8 cellular contexts compared by ENCODE assay signal in the genomic region with DNA sequence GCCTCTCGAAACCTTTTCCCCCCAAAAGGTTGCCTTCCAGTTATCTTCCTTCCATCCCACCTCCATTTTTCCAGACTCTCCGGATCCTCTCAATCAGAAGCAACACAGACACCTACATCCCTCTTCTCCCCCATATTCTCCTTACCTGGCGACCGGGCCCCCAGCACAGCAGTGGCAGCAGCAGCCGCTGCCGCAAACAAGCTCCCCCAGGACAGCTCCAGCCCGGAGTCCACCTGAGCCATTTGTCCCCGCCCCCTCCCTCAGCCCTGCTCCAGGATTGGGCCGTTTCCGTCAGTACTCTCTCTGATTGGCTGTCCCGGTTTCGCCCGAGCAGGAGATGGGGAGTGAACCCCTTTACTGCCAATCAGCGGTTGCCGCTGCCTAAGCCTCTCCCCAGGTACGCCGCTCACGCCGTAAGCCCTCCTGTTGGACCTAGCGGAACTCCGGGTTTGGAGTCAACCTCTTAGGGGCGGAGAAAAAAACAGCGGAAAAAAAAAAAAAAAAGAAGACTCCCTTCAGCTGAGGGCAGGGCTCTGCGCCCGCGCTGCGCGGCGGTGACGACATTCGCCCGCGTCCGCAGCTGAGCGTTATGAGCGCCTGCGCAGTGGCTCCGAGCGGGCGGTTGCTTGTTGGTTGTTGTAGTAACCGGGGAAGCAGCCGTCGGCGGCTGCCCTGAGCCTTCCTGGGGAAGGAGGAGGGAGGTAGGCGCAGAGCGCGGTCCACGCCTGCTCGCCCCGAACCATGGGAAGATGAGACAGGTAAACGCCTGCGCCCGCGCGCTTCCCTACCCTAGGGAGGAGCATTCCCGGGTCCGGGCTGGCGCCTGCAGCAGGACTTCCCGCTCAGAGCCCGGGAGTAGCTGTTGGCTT. TPM values are rescaled to one million over a fixed set of nuclear protein-coding genes. Genes with fewer than 3 reads are reported as not detected.
DNase-seq lines count a peak whose midpoint lies in the region; TF ChIP-seq lines count a peak whose summit lies in the region.

TSS of gene ERG28 (minus strand) at position 247 of the 869 bp plus-strand sequence. CDS start 3,374 bp downstream, outside the sequence.
A gene with protein sequence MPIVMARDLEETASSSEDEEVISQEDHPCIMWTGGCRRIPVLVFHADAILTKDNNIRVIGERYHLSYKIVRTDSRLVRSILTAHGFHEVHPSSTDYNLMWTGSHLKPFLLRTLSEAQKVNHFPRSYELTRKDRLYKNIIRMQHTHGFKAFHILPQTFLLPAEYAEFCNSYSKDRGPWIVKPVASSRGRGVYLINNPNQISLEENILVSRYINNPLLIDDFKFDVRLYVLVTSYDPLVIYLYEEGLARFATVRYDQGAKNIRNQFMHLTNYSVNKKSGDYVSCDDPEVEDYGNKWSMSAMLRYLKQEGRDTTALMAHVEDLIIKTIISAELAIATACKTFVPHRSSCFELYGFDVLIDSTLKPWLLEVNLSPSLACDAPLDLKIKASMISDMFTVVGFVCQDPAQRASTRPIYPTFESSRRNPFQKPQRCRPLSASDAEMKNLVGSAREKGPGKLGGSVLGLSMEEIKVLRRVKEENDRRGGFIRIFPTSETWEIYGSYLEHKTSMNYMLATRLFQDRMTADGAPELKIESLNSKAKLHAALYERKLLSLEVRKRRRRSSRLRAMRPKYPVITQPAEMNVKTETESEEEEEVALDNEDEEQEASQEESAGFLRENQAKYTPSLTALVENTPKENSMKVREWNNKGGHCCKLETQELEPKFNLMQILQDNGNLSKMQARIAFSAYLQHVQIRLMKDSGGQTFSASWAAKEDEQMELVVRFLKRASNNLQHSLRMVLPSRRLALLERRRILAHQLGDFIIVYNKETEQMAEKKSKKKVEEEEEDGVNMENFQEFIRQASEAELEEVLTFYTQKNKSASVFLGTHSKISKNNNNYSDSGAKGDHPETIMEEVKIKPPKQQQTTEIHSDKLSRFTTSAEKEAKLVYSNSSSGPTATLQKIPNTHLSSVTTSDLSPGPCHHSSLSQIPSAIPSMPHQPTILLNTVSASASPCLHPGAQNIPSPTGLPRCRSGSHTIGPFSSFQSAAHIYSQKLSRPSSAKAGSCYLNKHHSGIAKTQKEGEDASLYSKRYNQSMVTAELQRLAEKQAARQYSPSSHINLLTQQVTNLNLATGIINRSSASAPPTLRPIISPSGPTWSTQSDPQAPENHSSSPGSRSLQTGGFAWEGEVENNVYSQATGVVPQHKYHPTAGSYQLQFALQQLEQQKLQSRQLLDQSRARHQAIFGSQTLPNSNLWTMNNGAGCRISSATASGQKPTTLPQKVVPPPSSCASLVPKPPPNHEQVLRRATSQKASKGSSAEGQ (N-terminal part only) (plus strand): TSS at position 617 of the 869 bp plus-strand sequence. CDS start 1,904 bp downstream, outside the sequence.

- peak within 1 kb of the TSS; percentile 79 to 88 (median 85) for H3K9ac ChIP-seq in subcutaneous abdominal adipose tissue (ENCODE audit: low read length in 5 of 5)

- POLR2A ChIA-PET in HEK293T (lab: Yijun Ruan, JAX): interaction anchor here (0.6 to 2.1 kb wide), 12 partner anchors 8 to 534 kb away, joined by 3 to 26 read pairs (median 4); partner anchors contain the start of genes FLVCR2 and NEK9

- H3K36me3 ChIP-seq in neuron (ENCODE audit: insufficient read depth, low read length): peaks cover 34% of the 10 kb centered on the region
- peaks cover 5 to 10% (median 6%) of the 10 kb centered on the region in 5 donors for H3K36me3 ChIP-seq in subcutaneous abdominal adipose tissue (ENCODE audit: control insufficient read depth in 5 of 5, insufficient read depth in 5 of 5, low read length in 5 of 5)

- in situ Hi-C loops in SK-MEL-5 (cut with HindIII; ENCODE audit: low pct_unique_long_range_greater_than_20kb, low sequenced_read_pairs): no loop called here

- H3K27ac ChIP-seq in subcutaneous abdominal adipose tissue (ENCODE audit: low read depth, low read length): peak within 1 kb of the TSS; percentile 79

- no peaks in the 10 kb centered on the region for H3K9me3 ChIP-seq in neuron (ENCODE audit: low read length)
- H3K9me3 ChIP-seq in subcutaneous abdominal adipose tissue (ENCODE audit: control insufficient read depth in 5 of 5, low read length in 5 of 5): no peaks in the 10 kb centered on the region

- H3K27me3 ChIP-seq in neuron (ENCODE audit: insufficient read depth, low read length): no peaks in the 10 kb centered on the region
- no peaks in the 10 kb centered on the region for H3K27me3 ChIP-seq in subcutaneous abdominal adipose tissue (ENCODE audit: control insufficient read depth in 5 of 5, insufficient read depth in 4 of 5, low read length in 5 of 5)

- H2AFZ ChIP-seq in neuron (ENCODE audit: low read depth, low read length): peak within 1 kb of the TSS; percentile 94

- peak within 1 kb of the TSS; percentile 93 for H3K4me3 ChIP-seq in neuron (ENCODE audit: low read length)
- peak within 1 kb of the TSS; percentile 89 to 97 (median 92) for H3K4me3 ChIP-seq in subcutaneous abdominal adipose tissue (ENCODE audit: low read depth in 1 of 5, low read length in 5 of 5)

- H3K4me1 ChIP-seq in neuron (ENCODE audit: insufficient read depth, low read length) (peaks cover 15% of the 10 kb centered on the region), subcutaneous abdominal adipose tissue (ENCODE audit: control insufficient read depth in 5 of 5, insufficient read depth in 5 of 5, low read length in 5 of 5) (peaks cover 0 to 20% (median 18%) of the 10 kb centered on the region in 5 donors)

- DNase-seq in GF-D8 (lab: John Stamatoyannopoulos, UW) (peak; percentile 68), HEK293T (ENCODE audit: extremely low spot score) (peak; percentile 96), MV-4-11 (lab: John Stamatoyannopoulos, UW) (peak; percentile 95), SK-MEL-5 (ENCODE audit: low read depth, low spot score) (peak; percentile 97), foreskin melanocyte (peak; percentile 94)
- peak; percentile 97 for DNase-seq in activated naive CD4-positive, alpha-beta T cell treated with Interleukin-2 at 50 U/mL for 16 hours

- CTCF ChIA-PET in HEK293T (lab: Yijun Ruan, JAX): interaction anchor here (0.6 to 1.4 kb wide), 2 partner anchors 84 to 526 kb away, joined by 3 to 13 read pairs; no protein-coding TSS in a partner anchor

TF ChIP-seq in HEK293T, 16 proteins besides CTCF, POLR2A, EP300 and RAD21:
- TF ChIP-seq ZNF384 (IDR thresholded peaks at IDR 0.05): peak; percentile 99
- TF ChIP-seq FOXA1 (IDR thresholded peaks at IDR 0.05): no peak
- TF ChIP-seq L3MBTL2 (conservative IDR thresholded peaks at IDR 0.05): no peak
- no peak for TF ChIP-seq HDGF (IDR thresholded peaks at IDR 0.05; ENCODE audit: borderline replicate concordance)
- TF ChIP-seq CTBP1 (IDR thresholded peaks at IDR 0.05; ENCODE audit: borderline replicate concordance): 0 out of 2 replicates have a peak, but pooled peaks have one; percentile 8
- TF ChIP-seq PKNOX1 (IDR thresholded peaks at IDR 0.05): peak; percentile 98
- TF ChIP-seq SP1 (IDR thresholded peaks at IDR 0.05): no peak
TF ChIP-seq in HEK293T: peak in this region for 3.

RNA-seq across cellular contexts. Expression of gene ERG28, which starts in this region (rescaled TPM):
- total RNA-seq in SK-MEL-5 (2014; rRNA removed; shearing (Covaris generic)): 13.5 and 13.7 TPM in 2 replicates
- 20.1 and 21.7 TPM in 2 replicates for polyA plus RNA-seq in SK-MEL-5 (2015; cell fraction: cytosol; rRNA removed)
- polyA plus RNA-seq in SK-MEL-5 (2015; cell fraction: nucleus; rRNA removed): 3.9 and 4.1 TPM in 2 replicates

RNA-seq across cellular contexts. Expression of the second gene that starts in this region (rescaled TPM):
- 10.6 and 15.7 TPM in 2 replicates for total RNA-seq in SK-MEL-5 (2014; rRNA removed; shearing (Covaris generic))
- 17.3 and 18.3 TPM in 2 replicates for polyA plus RNA-seq in SK-MEL-5 (2015; cell fraction: cytosol; rRNA removed)
- 10.9 and 13.5 TPM in 2 replicates for polyA plus RNA-seq in SK-MEL-5 (2015; cell fraction: nucleus; rRNA removed)

Comparison
In these comparisons a context has a peak if more than half of its experiments do, and no peak if none do; other contexts are left out.
1. Peak in every context shown above with its lines: DNase-seq, H3K4me3 ChIP-seq and H3K27ac ChIP-seq.